9 cellular contexts compared by ENCODE assay signal in genomic region chr3:187064210-187065115, GRCh38.
DNase-seq lines count a peak whose midpoint lies in the region; ATAC-seq, FAIRE-seq and TF ChIP-seq lines count a peak whose summit lies in the region.
"Had no signal": no experiment of that assay in that cellular context is flagged by ENCODE, and none has a peak within 500 bp of the region (broad histone marks: within the 10 kb centered on the region; RNA-seq: fewer than 3 reads in every experiment).

No MANE protein-coding gene starts in this region.

- no peak for ATAC-seq in CD8-positive, alpha-beta T cell
- peak; percentile 12 for ATAC-seq in GM21526 (IDR thresholded peaks at IDR 0.05; ENCODE audit: low FRiP score, unreplicated experiment)
- ATAC-seq in foreskin keratinocyte = peak; percentile 14
- no peak for ATAC-seq in GM18873 (IDR thresholded peaks at IDR 0.05; ENCODE audit: low FRiP score, unreplicated experiment)

- intact Hi-C loops in CD8-positive, alpha-beta T cell (cut with DNase I, micrococcal nuclease) = loop anchor here (1.0 to 5.0 kb wide), 3 partner anchors 37 to 132 kb away; partner anchors contain the start of gene ST6GAL1 (in 1 of the 2)
- intact Hi-C loops in kidney (cut with DNase I) = no loop called here

- no peak for TF ChIP-seq CTCF in CD8-positive, alpha-beta T cell (IDR thresholded peaks at IDR 0.05)
- no peak for TF ChIP-seq CTCF in foreskin keratinocyte (conservative IDR thresholded peaks at IDR 0.05)
- no peak for TF ChIP-seq CTCF in kidney (IDR thresholded peaks at IDR 0.05; ENCODE audit: borderline replicate concordance, extremely low read depth, insufficient read depth)

- peaks cover 66% of the 10 kb centered on the region for H3K4me1 Mint-ChIP-seq in CD8-positive, alpha-beta T cell (ENCODE audit: low read depth)

- no peak overlapping the region for H3K27ac ChIP-seq in CD8-positive, alpha-beta T cell (ENCODE audit: low read depth, low read length)
- H3K27ac ChIP-seq in foreskin keratinocyte (peak overlapping the region; percentile 10), kidney (ENCODE audit: low read depth in 2 of 2, low read length in 2 of 2) (no peak overlapping the region)
- no peak overlapping the region for H3K27ac ChIP-seq in effector memory CD4-positive, alpha-beta T cell (ENCODE audit: insufficient read depth, low read length, poor library complexity, severe bottlenecking)

- no peaks in the 10 kb centered on the region for H3K27me3 Mint-ChIP-seq in CD8-positive, alpha-beta T cell (ENCODE audit: low read depth)

- H3K4me3 Mint-ChIP-seq in CD8-positive, alpha-beta T cell = no peak overlapping the region
- H3K4me3 Mint-ChIP-seq: nephron had no signal

- CTCF ChIA-PET in CD8-positive, alpha-beta T cell (lab: Charles Lee) = interaction anchor here (1.1 to 5.9 kb wide), 6 partner anchors 10 to 216 kb away, joined by 3 to 46 read pairs (median 4); no protein-coding TSS in a partner anchor

- H3K27me3 ChIP-seq in CD8-positive, alpha-beta T cell (ENCODE audit: insufficient read depth, low read length) = no peaks in the 10 kb centered on the region
- H3K27me3 ChIP-seq in foreskin keratinocyte = no peaks in the 10 kb centered on the region
- H3K27me3 ChIP-seq in effector memory CD4-positive, alpha-beta T cell (replicated peaks; ENCODE audit: control insufficient read depth, insufficient read depth, low read length, poor library complexity, severe bottlenecking) = no peaks in the 10 kb centered on the region

- peak overlapping the region; percentile 74 for H3K27ac Mint-ChIP-seq in CD8-positive, alpha-beta T cell

- POLR2A ChIA-PET in CD8-positive, alpha-beta T cell (lab: Charles Lee) = interaction anchor here (0.6 to 2.4 kb wide), 2 partner anchors 37 to 217 kb away, joined by 4 to 5 read pairs; no protein-coding TSS in a partner anchor

- H3K4me3 ChIP-seq in CD8-positive, alpha-beta T cell (ENCODE audit: low read depth, low read length) = no peak overlapping the region
- no peak overlapping the region for H3K4me3 ChIP-seq in kidney (ENCODE audit: low read length in 2 of 2)
- no peak overlapping the region for H3K4me3 ChIP-seq in effector memory CD4-positive, alpha-beta T cell (ENCODE audit: insufficient read depth, low read depth, low read length, poor library complexity, severe bottlenecking)

- peaks cover 89% of the 10 kb centered on the region for H3K36me3 Mint-ChIP-seq in CD8-positive, alpha-beta T cell

- H3K4me1 ChIP-seq in CD8-positive, alpha-beta T cell (ENCODE audit: insufficient read depth, low read length) = peaks cover 36% of the 10 kb centered on the region
- H3K4me1 ChIP-seq in foreskin keratinocyte = peaks cover 17% of the 10 kb centered on the region
- peaks cover 0 to 2% of the 10 kb centered on the region in 2 donors for H3K4me1 ChIP-seq in kidney (ENCODE audit: control insufficient read depth in 1 of 2, insufficient read depth in 1 of 2, low read depth in 1 of 2, low read length in 2 of 2)
- peaks cover 12% of the 10 kb centered on the region for H3K4me1 ChIP-seq in effector memory CD4-positive, alpha-beta T cell (ENCODE audit: control insufficient read depth, insufficient read depth, low read length, poor library complexity, severe bottlenecking)

- FAIRE-seq in kidney (lab: Jason Lieb, UNC) = no peak

- no peaks in the 10 kb centered on the region for H3K9me3 Mint-ChIP-seq in CD8-positive, alpha-beta T cell

- no peaks in the 10 kb centered on the region for H3K9me3 ChIP-seq in CD8-positive, alpha-beta T cell (ENCODE audit: low read length)
- no peaks in the 10 kb centered on the region for H3K9me3 ChIP-seq in kidney (ENCODE audit: control insufficient read depth in 1 of 2, low read length in 2 of 2)
- H3K9me3 ChIP-seq in effector memory CD4-positive, alpha-beta T cell (ENCODE audit: control insufficient read depth, low read length) = no peaks in the 10 kb centered on the region

- H3K36me3 ChIP-seq in CD8-positive, alpha-beta T cell (ENCODE audit: insufficient read depth, low read length) = peaks cover 33% of the 10 kb centered on the region
- peaks cover 0 to 2% of the 10 kb centered on the region in 2 donors for H3K36me3 ChIP-seq in kidney (ENCODE audit: control insufficient read depth in 1 of 2, insufficient read depth in 2 of 2, low read length in 2 of 2)
- H3K36me3 ChIP-seq in effector memory CD4-positive, alpha-beta T cell (ENCODE audit: control insufficient read depth, insufficient read depth, low read length) = peaks cover 29% of the 10 kb centered on the region

- no peak overlapping the region for H3K9ac ChIP-seq in kidney (ENCODE audit: low read length in 2 of 2)

- DNase-seq in CD8-positive, alpha-beta T cell = no peak
- DNase-seq in NOMO-1 treated with DMSO at 0.1 percent for 48 hours (lab: John Stamatoyannopoulos, UW; ENCODE audit: unreplicated experiment) = peak; percentile 42
- peak; percentile 37 to 64 for DNase-seq in foreskin keratinocyte
- DNase-seq in islet precursor cell = no peak
- no peak for DNase-seq in kidney
- no peak for DNase-seq in effector memory CD4-positive, alpha-beta T cell

Comparison
In these comparisons a context has a peak if more than half of its experiments do, and no peak if none do; other contexts are left out.
1. ATAC-seq: peak in GM21526 (single experiment) and foreskin keratinocyte (single experiment); none in CD8-positive, alpha-beta T cell (single experiment) and GM18873 (single experiment).
2. DNase-seq: peak in NOMO-1 treated with DMSO at 0.1 percent for 48 hours (single experiment) and foreskin keratinocyte (2 of 2); none in CD8-positive, alpha-beta T cell (0 of 7), islet precursor cell (single experiment), kidney (single experiment) and effector memory CD4-positive, alpha-beta T cell (0 of 3).